2 cellular contexts compared by ENCODE assay signal in genomic region chr17:13994050-13994449, GRCh38.
TF ChIP-seq lines count a peak whose summit lies in the region.

No MANE protein-coding gene starts in this region.

TF ChIP-seq in liver, 16 proteins besides CTCF, POLR2A, EP300 and RAD21 (continued from another document):
- TF ChIP-seq REST (IDR thresholded peaks at IDR 0.05) (peak; percentile 24), TAF1 (conservative IDR thresholded peaks at IDR 0.05) (no peak), JUND (IDR thresholded peaks at IDR 0.05) (peak in 1 of 2 donors; percentile 19), HNF4A (conservative IDR thresholded peaks at IDR 0.05) (peak; percentile 37 to 63), FOXA2 (IDR thresholded peaks at IDR 0.05) (peak; percentile 49), RXRA (IDR thresholded peaks at IDR 0.05) (peak; percentile 44 to 58), YY1 (IDR thresholded peaks at IDR 0.05) (peak; percentile 40), SP1 (IDR thresholded peaks at IDR 0.05) (peak; percentile 46), NR2F2 (IDR thresholded peaks at IDR 0.05) (no peak), MAX (IDR thresholded peaks at IDR 0.05) (no peak), EGR1 (IDR thresholded peaks at IDR 0.05; ENCODE audit: low read depth in 2 of 2) (no peak), ZBTB33 (IDR thresholded peaks at IDR 0.05) (no peak)

TF ChIP-seq in HepG2, 621 proteins besides CTCF, POLR2A, EP300 and RAD21 (continued from another document):
- no peak for TF ChIP-seq ZNF230 (CRISPR knock-in tag; IDR thresholded peaks at IDR 0.05)
TF ChIP-seq in HepG2: peak in this region for 0.
